30 cellular contexts compared by ENCODE assay signal in genomic region chr1:4597020-4597419, GRCh38. TPM values are rescaled to one million over a fixed set of nuclear protein-coding genes. Genes with fewer than 3 reads are reported as not detected.
"Had no signal": no experiment of that assay in that cellular context is flagged by ENCODE, and none has a peak within 500 bp of the region (broad histone marks: within the 10 kb centered on the region; RNA-seq: fewer than 3 reads in every experiment).

No MANE protein-coding gene starts in this region.

- H3K27ac ChIP-seq: adrenal gland, ascending aorta, breast epithelium, cardiac muscle cell, colonic mucosa had no signal

- DNase-seq: activated CD4-positive, alpha-beta memory T cell treated with anti-CD3 and anti-CD28 coated beads for 36 hours; activated CD4-positive, alpha-beta T cell treated with anti-CD3 and anti-CD28 coated beads for 36 hours; activated CD4-positive, alpha-beta T cell treated with anti-CD3 and anti-CD28 coated beads, Interleukin-2, amount 10 ng/mL, durations not matched to agents 24 days and 14 days; activated CD4-positive, CD25-positive, alpha-beta regulatory T cell; activated CD4-positive, CD25-positive, alpha-beta regulatory T cell treated with anti-CD3 and anti-CD28 coated beads, Interleukin-2, amount 50 U/mL, for 72 hours; activated CD8-positive, alpha-beta memory T cell treated with anti-CD3 and anti-CD28 coated beads, Interleukin-2, amount 10 ng/mL, durations not matched to agents 7 days and 5 days; activated CD8-positive, alpha-beta memory T cell treated with anti-CD3 and anti-CD28 coated beads, Interleukin-2, amount 50 U/mL, for 4 hours; activated CD8-positive, alpha-beta T cell treated with anti-CD3 and anti-CD28 coated beads, Interleukin-2, amount 10 ng/mL, durations not matched to agents 7 days and 5 days; activated effector memory CD4-positive, alpha-beta T cell treated with anti-CD3 and anti-CD28 coated beads, Interleukin-2, amount 50 U/mL, for 16 hours; activated naive CD4-positive, alpha-beta T cell treated with anti-CD3 and anti-CD28 coated beads for 36 hours; activated naive CD8-positive, alpha-beta T cell treated with anti-CD3 and anti-CD28 coated beads for 36 hours; activated naive CD8-positive, alpha-beta T cell treated with anti-CD3 and anti-CD28 coated beads, Interleukin-2, amount 50 U/mL, for 24 hours; activated T-cell treated with anti-CD3 and anti-CD28 coated beads, Interleukin-2, amount 50 U/mL, for 1 hour; activated T-cell treated with anti-CD3 and anti-CD28 coated beads, Interleukin-2, amount 50 U/mL, for 48 hours; central memory CD4-positive, alpha-beta T cell; cerebellar nuclear complex; colonic mucosa; effector memory CD4-positive, alpha-beta T cell; endodermal cell; foreskin fibroblast; T-helper 17 cell; T1000 had no signal

- H3K36me3 ChIP-seq: adrenal gland, ascending aorta, breast epithelium, cardiac muscle cell, colonic mucosa had no signal

- H3K9me3 ChIP-seq: adrenal gland, ascending aorta, breast epithelium, colonic mucosa had no signal

- H3K27me3 ChIP-seq: adrenal gland, ascending aorta, cardiac muscle cell, colonic mucosa had no signal

- H3K4me3 ChIP-seq: adrenal gland, ascending aorta, breast epithelium, cardiac muscle cell, colonic mucosa had no signal

- ATAC-seq: activated CD4-positive, alpha-beta T cell treated with anti-CD3 and anti-CD28 coated beads for 36 hours; activated CD8-positive, alpha-beta memory T cell treated with anti-CD3 and anti-CD28 coated beads, Interleukin-2, amount 10 ng/mL, durations not matched to agents 7 days and 5 days; activated CD8-positive, alpha-beta T cell treated with anti-CD3 and anti-CD28 coated beads, Interleukin-2, amount 10 ng/mL, durations not matched to agents 7 days and 5 days; activated naive CD8-positive, alpha-beta T cell treated with anti-CD3 and anti-CD28 coated beads, Interleukin-2, amount 50 U/mL, for 24 hours; esophagus mucosa; T-helper 17 cell had no signal

- H3K4me1 ChIP-seq: adrenal gland, ascending aorta, breast epithelium, colonic mucosa had no signal

RNA-seq across cellular contexts. Expression of gene AJAP1, which starts 57.4 kb away (rescaled TPM):
- total RNA-seq: activated CD4-positive, alpha-beta memory T cell treated with anti-CD3 and anti-CD28 coated beads for 36 hours; activated CD4-positive, alpha-beta T cell treated with anti-CD3 and anti-CD28 coated beads for 36 hours; activated CD4-positive, alpha-beta T cell treated with anti-CD3 and anti-CD28 coated beads, Interleukin-2, amount 10 ng/mL, durations not matched to agents 24 days and 14 days; activated CD8-positive, alpha-beta memory T cell treated with anti-CD3 and anti-CD28 coated beads for 36 hours; activated CD8-positive, alpha-beta memory T cell treated with anti-CD3 and anti-CD28 coated beads, Interleukin-2, amount 10 ng/mL, durations not matched to agents 7 days and 5 days; activated CD8-positive, alpha-beta T cell treated with anti-CD3 and anti-CD28 coated beads, Interleukin-2, amount 10 ng/mL, durations not matched to agents 7 days and 5 days; activated naive CD8-positive, alpha-beta T cell treated with anti-CD3 and anti-CD28 coated beads for 36 hours; activated T-helper 1 cell treated with anti-CD3 and anti-CD28 coated beads, Interleukin-12 subunit alpha, Interleukin-12 subunit beta, Interleukin-2, Interleukin-4 antibody, amounts not matched to agents 30 ng/mL and 10 ng/mL and 1 ng/mL, durations not matched to agents 14 hours and 24 hours and 36 hours; activated T-helper 2 cell treated with anti-CD3 and anti-CD28 coated beads, Interferon-gamma antibody, Interleukin-2, Interleukin-4, amounts not matched to agents 10 μg/mL and 5 μg/mL and 100 μg/mL, durations not matched to agents 14 hours and 24 hours and 36 hours; cardiac muscle cell; T-helper 17 cell had no signal
